Comparison of ENCODE assay signal across 32 cellular contexts in the genomic region with DNA sequence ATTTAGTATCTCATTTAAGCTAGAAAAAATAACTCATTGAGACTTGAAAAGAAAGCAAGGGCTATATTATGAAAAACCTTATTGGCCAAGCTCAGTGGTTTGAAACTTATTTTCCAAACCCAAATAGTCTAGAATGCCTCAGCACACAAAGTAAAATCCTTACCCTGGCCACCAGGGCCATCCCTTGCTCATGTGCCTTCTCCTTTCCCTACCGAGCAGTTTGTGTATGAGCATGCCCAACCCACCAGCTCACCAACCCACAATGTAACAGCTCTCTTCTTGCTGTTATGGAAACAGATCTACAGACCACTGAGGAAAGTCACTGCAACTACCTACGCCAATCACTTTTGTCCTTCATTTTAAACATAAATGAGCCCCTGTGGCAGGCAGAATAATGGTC.
"Had no signal": no experiment of that assay in that cellular context is flagged by ENCODE, and none has a peak within 500 bp of the region (broad histone marks: within the 10 kb centered on the region; RNA-seq: fewer than 3 reads in every experiment).

No MANE protein-coding gene starts in this region.

- H3K27ac ChIP-seq: brain microvascular endothelial cell, epithelial cell of prostate, esophagus squamous epithelium, gastroesophageal sphincter had no signal

- H3K4me3 ChIP-seq: esophagus squamous epithelium, gastroesophageal sphincter had no signal

- H3K9me3 Mint-ChIP-seq: activated CD4-positive, alpha-beta memory T cell treated with anti-CD3 and anti-CD28 coated beads, Interleukin-2, amount 10 ng/mL, durations not matched to agents 7 days and 5 days; activated naive CD4-positive, alpha-beta T cell treated with anti-CD3 and anti-CD28 coated beads, Interleukin-2, amount 10 ng/mL, durations not matched to agents 7 days and 5 days; activated naive CD4-positive, alpha-beta T cell treated with anti-CD3 and anti-CD28 coated beads, Interleukin-2, amount 50 U/mL, for 72 hours; activated T-cell treated with anti-CD3 and anti-CD28 coated beads, Interleukin-2, amount 50 U/mL, for 24 hours; central memory CD8-positive, alpha-beta T cell; effector memory CD8-positive, alpha-beta T cell; T-helper 2 cell treated with Interferon-gamma antibody and Interleukin-4, amounts not matched to agents 5 μg/mL and 100 μg/mL, for 36 hours had no signal

- H3K27me3 Mint-ChIP-seq: activated naive CD4-positive, alpha-beta T cell treated with anti-CD3 and anti-CD28 coated beads, Interleukin-2, amount 10 ng/mL, durations not matched to agents 7 days and 5 days had no signal

- FAIRE-seq: astrocyte, bronchial epithelial cell, colon, endometrium had no signal

- H3K27me3 ChIP-seq: brain microvascular endothelial cell, esophagus squamous epithelium, gastroesophageal sphincter had no signal

- H3K36me3 Mint-ChIP-seq: activated naive CD4-positive, alpha-beta T cell treated with anti-CD3 and anti-CD28 coated beads, Interleukin-2, amount 10 ng/mL, durations not matched to agents 7 days and 5 days had no signal

- H3K9me3 ChIP-seq: esophagus squamous epithelium had no signal

- H3K27ac Mint-ChIP-seq: activated CD4-positive, alpha-beta memory T cell treated with anti-CD3 and anti-CD28 coated beads, Interleukin-2, amount 10 ng/mL, durations not matched to agents 7 days and 5 days; activated CD4-positive, alpha-beta T cell treated with anti-CD3 and anti-CD28 coated beads, Interleukin-2, amount 10 ng/mL, durations not matched to agents 7 days and 5 days; activated naive CD4-positive, alpha-beta T cell treated with anti-CD3 and anti-CD28 coated beads, Interleukin-2, amount 10 ng/mL, durations not matched to agents 7 days and 5 days; activated naive CD4-positive, alpha-beta T cell treated with anti-CD3 and anti-CD28 coated beads, Interleukin-2, amount 50 U/mL, for 72 hours; activated T-cell treated with anti-CD3 and anti-CD28 coated beads, Interleukin-2, amount 50 U/mL, for 24 hours; activated T-cell treated with anti-CD3 and anti-CD28 coated beads, Interleukin-2, amount 50 U/mL, for 72 hours; effector memory CD8-positive, alpha-beta T cell; T-helper 17 cell; T-helper 2 cell treated with Interferon-gamma antibody and Interleukin-4, amounts not matched to agents 5 μg/mL and 100 μg/mL, for 36 hours had no signal

- H3K36me3 ChIP-seq: brain microvascular endothelial cell, esophagus squamous epithelium, gastroesophageal sphincter had no signal

- H3K4me1 Mint-ChIP-seq: activated CD4-positive, alpha-beta memory T cell treated with anti-CD3 and anti-CD28 coated beads, Interleukin-2, amount 10 ng/mL, durations not matched to agents 7 days and 5 days; activated CD4-positive, alpha-beta T cell treated with anti-CD3 and anti-CD28 coated beads, Interleukin-2, amount 10 ng/mL, durations not matched to agents 7 days and 5 days; activated naive CD4-positive, alpha-beta T cell treated with anti-CD3 and anti-CD28 coated beads, Interleukin-2, amount 10 ng/mL, durations not matched to agents 7 days and 5 days; central memory CD8-positive, alpha-beta T cell; T-helper 17 cell had no signal

- DNase-seq: activated CD4-positive, alpha-beta memory T cell treated with anti-CD3 and anti-CD28 coated beads, Interleukin-2, amount 10 ng/mL, durations not matched to agents 7 days and 5 days; activated CD4-positive, alpha-beta T cell treated with anti-CD3 and anti-CD28 coated beads for 1 hour; activated CD4-positive, alpha-beta T cell treated with anti-CD3 and anti-CD28 coated beads for 4 hours; activated CD4-positive, alpha-beta T cell treated with anti-CD3 and anti-CD28 coated beads, Interleukin-2, amount 10 ng/mL, durations not matched to agents 7 days and 5 days; activated CD4-positive, alpha-beta T cell treated with anti-CD3 and anti-CD28 coated beads, Interleukin-2, amount 50 U/mL, for 4 hours; activated CD8-positive, alpha-beta memory T cell treated with anti-CD3 and anti-CD28 coated beads, Interleukin-2, amount 50 U/mL, for 48 hours; activated gamma-delta T cell; activated naive CD4-positive, alpha-beta T cell; activated naive CD4-positive, alpha-beta T cell treated with anti-CD3 and anti-CD28 coated beads, Interleukin-2, amount 10 ng/mL, durations not matched to agents 7 days and 5 days; activated T-cell treated with anti-CD3 and anti-CD28 coated beads for 4 hours; activated T-cell treated with anti-CD3 and anti-CD28 coated beads, Interleukin-2, amount 50 U/mL, for 24 hours; activated T-cell treated with anti-CD3 and anti-CD28 coated beads, Interleukin-2, amount 50 U/mL, for 72 hours; amniotic stem cell; anterior cingulate cortex; brain microvascular endothelial cell; cortex of kidney; effector CD4-positive, alpha-beta T cell; effector memory CD8-positive, alpha-beta T cell; esophagus squamous epithelium; foreskin melanocyte; hippocampal formation; T-helper 17 cell; T1000 had no signal

- H3K4me3 Mint-ChIP-seq: activated CD4-positive, alpha-beta memory T cell treated with anti-CD3 and anti-CD28 coated beads, Interleukin-2, amount 10 ng/mL, durations not matched to agents 7 days and 5 days; activated CD4-positive, alpha-beta T cell treated with anti-CD3 and anti-CD28 coated beads, Interleukin-2, amount 10 ng/mL, durations not matched to agents 7 days and 5 days; activated naive CD4-positive, alpha-beta T cell treated with anti-CD3 and anti-CD28 coated beads, Interleukin-2, amount 10 ng/mL, durations not matched to agents 7 days and 5 days; activated T-cell treated with anti-CD3 and anti-CD28 coated beads, Interleukin-2, amount 50 U/mL, for 24 hours; activated T-cell treated with anti-CD3 and anti-CD28 coated beads, Interleukin-2, amount 50 U/mL, for 72 hours; central memory CD8-positive, alpha-beta T cell; effector memory CD8-positive, alpha-beta T cell; T-helper 17 cell; T-helper 2 cell treated with Interferon-gamma antibody and Interleukin-4, amounts not matched to agents 5 μg/mL and 100 μg/mL, for 36 hours had no signal

- ATAC-seq: activated naive CD4-positive, alpha-beta T cell treated with anti-CD3 and anti-CD28 coated beads, Interleukin-2, amount 50 U/mL, for 72 hours; activated T-cell treated with anti-CD3 and anti-CD28 coated beads, Interleukin-2, amount 50 U/mL, for 72 hours; effector memory CD8-positive, alpha-beta T cell; gastroesophageal sphincter; T-helper 17 cell had no signal
